In the genomic region with DNA sequence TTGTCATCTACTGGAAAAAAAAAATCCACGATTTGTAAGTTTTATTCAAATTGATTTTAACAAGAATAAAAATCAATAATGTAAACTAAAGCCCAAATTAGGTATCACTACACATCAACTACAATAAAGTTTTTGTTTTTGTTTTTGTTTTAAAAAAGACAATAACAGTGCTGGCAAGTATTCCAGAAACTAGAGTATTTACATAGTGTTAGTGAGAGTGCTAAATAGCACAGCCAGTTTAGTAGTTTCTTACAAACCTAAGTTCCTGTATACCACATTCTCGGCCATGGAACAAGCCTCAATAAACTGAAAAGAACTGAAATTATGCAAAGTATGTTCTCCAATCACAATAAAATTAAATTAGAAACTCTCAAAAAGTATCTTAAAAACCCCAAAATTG, we compare ENCODE assay signal across 12 cellular contexts. TPM values are rescaled to one million over a fixed set of nuclear protein-coding genes. Genes with fewer than 3 reads are reported as not detected.
DNase-seq lines count a peak whose midpoint lies in the region; ATAC-seq and TF ChIP-seq lines count a peak whose summit lies in the region.
"Had no signal": no experiment of that assay in that cellular context is flagged by ENCODE, and none has a peak within 500 bp of the region (broad histone marks: within the 10 kb centered on the region; RNA-seq: fewer than 3 reads in every experiment).

No MANE protein-coding gene starts in this region.

- peaks cover 38% of the 10 kb centered on the region for H3K4me1 ChIP-seq in KMS-11 (ENCODE audit: low read depth, poor library complexity, severe bottlenecking)
- H3K4me1 ChIP-seq: prostate gland had no signal

- ATAC-seq in GM19395 (IDR thresholded peaks at IDR 0.05; ENCODE audit: unreplicated experiment) (peak; percentile 71), HG02852 (IDR thresholded peaks at IDR 0.05; ENCODE audit: unreplicated experiment) (peak; percentile 63)
- no peak for ATAC-seq in activated naive CD4-positive, alpha-beta T cell treated with anti-CD3 and anti-CD28 coated beads, Interleukin-2, amount 50 U/mL, for 72 hours
- ATAC-seq: PC-3 had no signal

- no peak overlapping the region for H2AFZ ChIP-seq in KMS-11 (ENCODE audit: low read depth)

- peak overlapping the region; percentile 33; the same call in 1 of the 2 replicates for H3K27ac ChIP-seq in KMS-11
- H3K27ac ChIP-seq: prostate gland had no signal

- DNase-seq in GM12865 (ENCODE audit: low read depth) (peak; percentile 65), C1 segment of cervical spinal cord (lab: John Stamatoyannopoulos, UW) (no peak), NCI-H1417 (lab: John Stamatoyannopoulos, UW) (no peak), NCI-H526 (lab: John Stamatoyannopoulos, UW) (no peak)
- no peak for DNase-seq in activated naive CD4-positive, alpha-beta T cell treated with anti-CD3 and anti-CD28 coated beads, Interleukin-2, amount 50 U/mL, for 72 hours (ENCODE audit: low spot score in 2 of 2)
- DNase-seq: activated naive CD4-positive, alpha-beta T cell treated with anti-CD3 and anti-CD28 coated beads, Interleukin-2, amount 50 U/mL, for 16 hours; NCI-H2171; PC-3 had no signal

- no peaks in the 10 kb centered on the region for H4K20me1 ChIP-seq in KMS-11 (ENCODE audit: insufficient read depth)

- no peaks in the 10 kb centered on the region for H3K36me3 Mint-ChIP-seq in activated naive CD4-positive, alpha-beta T cell treated with anti-CD3 and anti-CD28 coated beads, Interleukin-2, amount 50 U/mL, for 72 hours

- no peaks in the 10 kb centered on the region for H3K9me3 Mint-ChIP-seq in activated naive CD4-positive, alpha-beta T cell treated with anti-CD3 and anti-CD28 coated beads, Interleukin-2, amount 50 U/mL, for 72 hours

- H3K4me2 ChIP-seq in KMS-11, result peak overlapping the region; percentile 69

- H3K27me3 ChIP-seq in KMS-11 (ENCODE audit: insufficient read depth, low read depth), result no peaks in the 10 kb centered on the region

- TF ChIP-seq CTCF in GM12865 (IDR thresholded peaks at IDR 0.05; ENCODE audit: insufficient read depth, low read depth, low read length, missing control alignments) (no peak), KMS-11 (conservative IDR thresholded peaks at IDR 0.05; ENCODE audit: low read depth, low read length) (no peak)

- H3K9ac ChIP-seq in KMS-11, result no peak overlapping the region

- no peaks in the 10 kb centered on the region for H3K36me3 ChIP-seq in KMS-11 (ENCODE audit: insufficient read depth)
- H3K36me3 ChIP-seq: prostate gland had no signal

- H3K79me2 ChIP-seq in KMS-11 (ENCODE audit: insufficient read depth, low read depth), result peaks cover 33% of the 10 kb centered on the region

- H3K4me3 ChIP-seq in GM12865 (ENCODE audit: low read depth, low read length) (peak overlapping the region; percentile 39), KMS-11 (IDR thresholded peaks at IDR 0.05; ENCODE audit: insufficient read depth, low read depth, low read length) (no peak overlapping the region)
- H3K4me3 ChIP-seq: prostate gland had no signal

- H3K27ac Mint-ChIP-seq in activated naive CD4-positive, alpha-beta T cell treated with anti-CD3 and anti-CD28 coated beads, Interleukin-2, amount 50 U/mL, for 72 hours, result peak overlapping the region in 1 of 2 donors; percentile 81

RNA-seq across cellular contexts. Expression of gene ARHGAP12, which starts 8.1 kb away (rescaled TPM):
- 1 to 10 TPM; 4.8 to 6.4 TPM for total RNA-seq in activated naive CD4-positive, alpha-beta T cell treated with anti-CD3 and anti-CD28 coated beads, Interleukin-2, amount 50 U/mL, for 72 hours

Comparison
In these comparisons a context has a peak if more than half of its experiments do, and no peak if none do; other contexts are left out.
1. ATAC-seq: peak in GM19395 (single experiment) and HG02852 (single experiment); none in activated naive CD4-positive, alpha-beta T cell treated with anti-CD3 and anti-CD28 coated beads, Interleukin-2, amount 50 U/mL, for 72 hours (0 of 2).